12 cellular contexts compared by ENCODE assay signal in the genomic region with DNA sequence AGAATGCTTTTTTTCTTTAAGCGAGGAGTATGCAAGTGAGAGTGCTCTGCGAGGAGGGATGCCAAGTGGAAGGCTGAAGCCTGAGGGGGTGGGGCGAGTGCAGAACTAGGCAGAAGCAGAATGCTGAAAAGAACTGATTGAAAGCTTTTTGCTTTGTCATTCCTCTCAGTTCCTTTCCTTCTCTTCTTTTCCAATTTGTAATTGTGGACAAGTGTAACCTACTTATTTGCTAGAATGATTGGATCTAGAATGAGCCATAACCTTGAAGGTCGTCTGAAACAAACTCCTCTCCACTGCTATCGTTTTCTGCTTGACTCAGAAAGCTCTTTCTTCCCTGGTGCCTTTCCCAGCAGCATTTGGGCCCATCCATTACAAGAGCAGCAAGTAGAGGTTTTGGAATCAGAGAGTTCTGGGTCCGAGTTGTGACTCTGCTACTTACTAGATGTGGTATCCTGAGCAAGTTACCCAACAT.
DNase-seq lines count a peak whose midpoint lies in the region; ATAC-seq and FAIRE-seq lines count a peak whose summit lies in the region.
"Had no signal": no experiment of that assay in that cellular context is flagged by ENCODE, and none has a peak within 500 bp of the region (broad histone marks: within the 10 kb centered on the region; RNA-seq: fewer than 3 reads in every experiment).

No MANE protein-coding gene starts in this region.

- POLR2A ChIA-PET in activated CD4-positive, alpha-beta T cell treated with anti-CD3 and anti-CD28 coated beads for 36 hours (lab: Charles Lee) = interaction anchor here (0.6 to 2.1 kb wide), 5 partner anchors 9 to 145 kb away, joined by 3 to 9 read pairs (median 4); a partner anchor contains a TSS

- intact Hi-C loops in activated CD4-positive, alpha-beta T cell treated with anti-CD3 and anti-CD28 coated beads for 36 hours (cut with DNase I, micrococcal nuclease) = loop anchor here (1.0 to 10.0 kb wide), 10 partner anchors 8 to 954 kb away; a partner anchor contains a TSS
- intact Hi-C loops in activated naive CD4-positive, alpha-beta T cell treated with anti-CD3 and anti-CD28 coated beads for 36 hours (cut with micrococcal nuclease) = loop anchor here (2.0 to 10.0 kb wide), 3 partner anchors 779 to 1116 kb away; no protein-coding TSS in a partner anchor
- intact Hi-C loops in right cardiac atrium (cut with DNase I) = no loop called here

- H3K9me3 ChIP-seq in right cardiac atrium (ENCODE audit: control insufficient read depth, low read length) = no peaks in the 10 kb centered on the region
- H3K9me3 ChIP-seq: upper lobe of left lung had no signal

- H3K4me1 Mint-ChIP-seq in activated CD4-positive, alpha-beta T cell treated with anti-CD3 and anti-CD28 coated beads for 36 hours = peaks cover 64% of the 10 kb centered on the region
- peaks cover 52% of the 10 kb centered on the region for H3K4me1 Mint-ChIP-seq in activated naive CD4-positive, alpha-beta T cell treated with anti-CD3 and anti-CD28 coated beads for 36 hours (ENCODE audit: low read depth)

- WGBS in right cardiac atrium = 43% methylated on average over 6 of the region's 6 CpGs

- no peak overlapping the region for H3K27ac ChIP-seq in right cardiac atrium (ENCODE audit: low read length)
- H3K27ac ChIP-seq: parathyroid adenoma, upper lobe of left lung had no signal

- H3K4me3 ChIP-seq in right cardiac atrium (ENCODE audit: low read length) = no peak overlapping the region
- H3K4me3 ChIP-seq: upper lobe of left lung had no signal

- peak overlapping the region; percentile 98 for H3K27ac Mint-ChIP-seq in activated CD4-positive, alpha-beta T cell treated with anti-CD3 and anti-CD28 coated beads for 36 hours
- peak overlapping the region; percentile 99 for H3K27ac Mint-ChIP-seq in activated naive CD4-positive, alpha-beta T cell treated with anti-CD3 and anti-CD28 coated beads for 36 hours

- H3K27me3 Mint-ChIP-seq in activated CD4-positive, alpha-beta T cell treated with anti-CD3 and anti-CD28 coated beads for 36 hours = no peaks in the 10 kb centered on the region
- no peaks in the 10 kb centered on the region for H3K27me3 Mint-ChIP-seq in activated naive CD4-positive, alpha-beta T cell treated with anti-CD3 and anti-CD28 coated beads for 36 hours (ENCODE audit: low read depth)

- H3K27me3 ChIP-seq in right cardiac atrium (ENCODE audit: control insufficient read depth, insufficient read depth) = no peaks in the 10 kb centered on the region
- H3K27me3 ChIP-seq: upper lobe of left lung had no signal

- H3K9me3 Mint-ChIP-seq in activated CD4-positive, alpha-beta T cell treated with anti-CD3 and anti-CD28 coated beads for 36 hours (ENCODE audit: low read depth) = peaks cover 3% of the 10 kb centered on the region
- H3K9me3 Mint-ChIP-seq in activated naive CD4-positive, alpha-beta T cell treated with anti-CD3 and anti-CD28 coated beads for 36 hours = no peaks in the 10 kb centered on the region

- ATAC-seq in activated CD4-positive, alpha-beta T cell treated with anti-CD3 and anti-CD28 coated beads for 36 hours = peak; percentile 26
- ATAC-seq in right cardiac atrium (peak in 1 of 2 donors; percentile 73), GM19023 (IDR thresholded peaks at IDR 0.05; ENCODE audit: unreplicated experiment) (no peak)

- CTCF ChIA-PET in activated CD4-positive, alpha-beta T cell treated with anti-CD3 and anti-CD28 coated beads for 36 hours (lab: Charles Lee) = interaction anchor here (1.0 to 4.2 kb wide), 6 partner anchors 8 to 346 kb away, joined by 3 to 21 read pairs (median 5); no protein-coding TSS in a partner anchor
- CTCF ChIA-PET in activated naive CD4-positive, alpha-beta T cell treated with anti-CD3 and anti-CD28 coated beads for 36 hours (lab: Charles Lee) = interaction anchor here (0.5 to 1.8 kb wide), 9 partner anchors 9 to 390 kb away, joined by 3 to 9 read pairs (median 3); a partner anchor contains a TSS

- peaks cover 26% of the 10 kb centered on the region for H3K36me3 Mint-ChIP-seq in activated CD4-positive, alpha-beta T cell treated with anti-CD3 and anti-CD28 coated beads for 36 hours (ENCODE audit: low read depth)
- peaks cover 30% of the 10 kb centered on the region for H3K36me3 Mint-ChIP-seq in activated naive CD4-positive, alpha-beta T cell treated with anti-CD3 and anti-CD28 coated beads for 36 hours (ENCODE audit: low read depth)

- peaks cover 2% of the 10 kb centered on the region for H3K4me1 ChIP-seq in right cardiac atrium (ENCODE audit: control insufficient read depth, insufficient read depth, low read length)
- H3K4me1 ChIP-seq: parathyroid adenoma, upper lobe of left lung had no signal

- FAIRE-seq in GM19239 (lab: Jason Lieb, UNC) = no peak

- peak; percentile 32 for DNase-seq in activated CD4-positive, alpha-beta T cell treated with anti-CD3 and anti-CD28 coated beads for 36 hours
- DNase-seq in activated CD4-positive, alpha-beta T cell treated with anti-CD3 and anti-CD28 coated beads, Interleukin-2, amount 50 U/mL, for 4 hours = no peak
- peak; percentile 38 for DNase-seq in activated naive CD4-positive, alpha-beta T cell treated with anti-CD3 and anti-CD28 coated beads for 36 hours
- DNase-seq in right cardiac atrium (peak; percentile 16 to 72 (median 48)), GM19239 (ENCODE audit: insufficient read length, low spot score) (no peak)
- DNase-seq in stimulated activated CD8-positive, alpha-beta memory T cell treated with anti-CD3 and anti-CD28 coated beads, Interleukin-4, amount 100 ng/mL, for 48 hours = peak; percentile 28
- DNase-seq in activated CD4-positive, CD25-positive, alpha-beta regulatory T cell treated with anti-CD3 and anti-CD28 coated beads, Interleukin-2, amount 50 U/mL, for 72 hours = no peak
- DNase-seq: 8988T, NCI-H2029 treated with DMSO at 0.1 percent for 48 hours, upper lobe of left lung had no signal

- H3K4me3 Mint-ChIP-seq in activated CD4-positive, alpha-beta T cell treated with anti-CD3 and anti-CD28 coated beads for 36 hours = peak overlapping the region; percentile 59
- H3K4me3 Mint-ChIP-seq in activated naive CD4-positive, alpha-beta T cell treated with anti-CD3 and anti-CD28 coated beads for 36 hours = no peak overlapping the region

Comparison
In these comparisons a context has a peak if more than half of its experiments do, and no peak if none do; other contexts are left out.
1. DNase-seq: peak in activated CD4-positive, alpha-beta T cell treated with anti-CD3 and anti-CD28 coated beads for 36 hours (single experiment), activated naive CD4-positive, alpha-beta T cell treated with anti-CD3 and anti-CD28 coated beads for 36 hours (single experiment), right cardiac atrium (3 of 3) and stimulated activated CD8-positive, alpha-beta memory T cell treated with anti-CD3 and anti-CD28 coated beads, Interleukin-4, amount 100 ng/mL, for 48 hours (single experiment); none in activated CD4-positive, alpha-beta T cell treated with anti-CD3 and anti-CD28 coated beads, Interleukin-2, amount 50 U/mL, for 4 hours (0 of 2), GM19239 (single experiment) and activated CD4-positive, CD25-positive, alpha-beta regulatory T cell treated with anti-CD3 and anti-CD28 coated beads, Interleukin-2, amount 50 U/mL, for 72 hours (single experiment).
2. intact Hi-C loops: an anchor here in activated CD4-positive, alpha-beta T cell treated with anti-CD3 and anti-CD28 coated beads for 36 hours (1.0 to 10.0 kb wide) and activated naive CD4-positive, alpha-beta T cell treated with anti-CD3 and anti-CD28 coated beads for 36 hours (2.0 to 10.0 kb wide); none called in right cardiac atrium.